1 cellular context compared by ENCODE assay signal in genomic region chr1:91830242-91831131, GRCh38.
TF ChIP-seq lines count a peak whose summit lies in the region.

No MANE protein-coding gene starts in this region.

TF ChIP-seq in HepG2, 621 proteins besides CTCF, POLR2A, EP300 and RAD21 (continued from another document and continues in another):
- TF ChIP-seq ARID5B (CRISPR knock-in tag; IDR thresholded peaks at IDR 0.05), result no peak; the same call in 1 of the 2 replicates
- TF ChIP-seq ZNF121 (CRISPR knock-in tag; IDR thresholded peaks at IDR 0.05), result no peak
- peak; percentile 23; the same call in 1 of the 2 replicates for TF ChIP-seq NCOR1 (IDR thresholded peaks at IDR 0.05; ENCODE audit: borderline replicate concordance, low read length)
- TF ChIP-seq ISX (CRISPR knock-in tag; conservative IDR thresholded peaks at IDR 0.05), result no peak
- TF ChIP-seq, protein P1, sequence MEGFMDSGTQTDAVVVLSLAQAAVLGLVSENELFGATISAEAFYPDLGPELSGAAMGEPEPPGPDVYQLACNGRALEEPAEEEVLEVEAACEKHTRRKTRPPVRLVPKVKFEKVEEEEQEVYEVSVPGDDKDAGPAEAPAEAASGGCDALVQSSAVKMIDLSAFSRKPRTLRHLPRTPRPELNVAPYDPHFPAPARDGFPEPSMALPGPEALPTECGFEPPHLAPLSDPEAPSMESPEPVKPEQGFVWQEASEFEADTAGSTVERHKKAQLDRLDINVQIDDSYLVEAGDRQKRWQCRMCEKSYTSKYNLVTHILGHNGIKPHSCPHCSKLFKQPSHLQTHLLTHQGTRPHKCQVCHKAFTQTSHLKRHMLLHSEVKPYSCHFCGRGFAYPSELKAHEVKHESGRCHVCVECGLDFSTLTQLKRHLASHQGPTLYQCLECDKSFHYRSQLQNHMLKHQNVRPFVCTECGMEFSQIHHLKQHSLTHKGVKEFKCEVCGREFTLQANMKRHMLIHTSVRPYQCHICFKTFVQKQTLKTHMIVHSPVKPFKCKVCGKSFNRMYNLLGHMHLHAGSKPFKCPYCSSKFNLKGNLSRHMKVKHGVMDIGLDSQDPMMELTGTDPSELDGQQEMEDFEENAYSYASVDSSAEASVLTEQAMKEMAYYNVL (CRISPR knock-in tag; IDR thresholded peaks at IDR 0.05; ENCODE audit: borderline replicate concordance), result peak; percentile 38; the same call in 1 of the 2 replicates
- TF ChIP-seq ETV5 (CRISPR knock-in tag; IDR thresholded peaks at IDR 0.05; ENCODE audit: borderline replicate concordance), result peak; percentile 56
- TF ChIP-seq NR1H2 (CRISPR knock-in tag; IDR thresholded peaks at IDR 0.05; ENCODE audit: borderline replicate concordance, low read depth), result no peak
- TF ChIP-seq SMYD3 (CRISPR knock-in tag; IDR thresholded peaks at IDR 0.05), result no peak
- no peak for TF ChIP-seq ZNF251 (CRISPR knock-in tag; IDR thresholded peaks at IDR 0.05)
- no peak for TF ChIP-seq BHLHE40 (IDR thresholded peaks at IDR 0.05; ENCODE audit: low read length)
- no peak for TF ChIP-seq ZNF510 (CRISPR knock-in tag; IDR thresholded peaks at IDR 0.05; ENCODE audit: low read depth)
- TF ChIP-seq HNF1A (IDR thresholded peaks at IDR 0.05; ENCODE audit: low read depth), result no peak
- 0 out of 2 replicates have a peak, but pooled peaks have one; percentile 6 for TF ChIP-seq HNF1A (CRISPR knock-in tag; IDR thresholded peaks at IDR 0.05; ENCODE audit: borderline replicate concordance)
- TF ChIP-seq SOX5 (CRISPR knock-in tag; IDR thresholded peaks at IDR 0.05; ENCODE audit: borderline replicate concordance), result peak; percentile 17; the same call in 1 of the 2 replicates
- TF ChIP-seq IRF2 (CRISPR knock-in tag; IDR thresholded peaks at IDR 0.05), result 0 out of 2 replicates have a peak, but pooled peaks have one; percentile 22
- TF ChIP-seq MED8 (CRISPR knock-in tag; IDR thresholded peaks at IDR 0.05; ENCODE audit: insufficient replicate concordance), result peak; percentile 15
- TF ChIP-seq CREB1 (IDR thresholded peaks at IDR 0.05), result no peak
- no peak for TF ChIP-seq CREB1 (CRISPR knock-in tag; IDR thresholded peaks at IDR 0.05)
- TF ChIP-seq IKZF1 (IDR thresholded peaks at IDR 0.05), result no peak
- TF ChIP-seq MEIS2 (CRISPR knock-in tag; IDR thresholded peaks at IDR 0.05), result 0 out of 2 replicates have a peak, but pooled peaks have one; percentile 28
- TF ChIP-seq, protein P2, sequence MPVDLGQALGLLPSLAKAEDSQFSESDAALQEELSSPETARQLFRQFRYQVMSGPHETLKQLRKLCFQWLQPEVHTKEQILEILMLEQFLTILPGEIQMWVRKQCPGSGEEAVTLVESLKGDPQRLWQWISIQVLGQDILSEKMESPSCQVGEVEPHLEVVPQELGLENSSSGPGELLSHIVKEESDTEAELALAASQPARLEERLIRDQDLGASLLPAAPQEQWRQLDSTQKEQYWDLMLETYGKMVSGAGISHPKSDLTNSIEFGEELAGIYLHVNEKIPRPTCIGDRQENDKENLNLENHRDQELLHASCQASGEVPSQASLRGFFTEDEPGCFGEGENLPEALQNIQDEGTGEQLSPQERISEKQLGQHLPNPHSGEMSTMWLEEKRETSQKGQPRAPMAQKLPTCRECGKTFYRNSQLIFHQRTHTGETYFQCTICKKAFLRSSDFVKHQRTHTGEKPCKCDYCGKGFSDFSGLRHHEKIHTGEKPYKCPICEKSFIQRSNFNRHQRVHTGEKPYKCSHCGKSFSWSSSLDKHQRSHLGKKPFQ (CRISPR knock-in tag; IDR thresholded peaks at IDR 0.05; ENCODE audit: insufficient replicate concordance), result peak; percentile 94
- TF ChIP-seq SYNCRIP (IDR thresholded peaks at IDR 0.05; ENCODE audit: insufficient read depth, low read depth, low read length), result no peak
- peak; percentile 81 for TF ChIP-seq RFX1 (IDR thresholded peaks at IDR 0.05)
- no peak for TF ChIP-seq ZNF878 (CRISPR knock-in tag; IDR thresholded peaks at IDR 0.05)
- no peak for TF ChIP-seq JUN (CRISPR knock-in tag; IDR thresholded peaks at IDR 0.05)
- TF ChIP-seq, protein P3, sequence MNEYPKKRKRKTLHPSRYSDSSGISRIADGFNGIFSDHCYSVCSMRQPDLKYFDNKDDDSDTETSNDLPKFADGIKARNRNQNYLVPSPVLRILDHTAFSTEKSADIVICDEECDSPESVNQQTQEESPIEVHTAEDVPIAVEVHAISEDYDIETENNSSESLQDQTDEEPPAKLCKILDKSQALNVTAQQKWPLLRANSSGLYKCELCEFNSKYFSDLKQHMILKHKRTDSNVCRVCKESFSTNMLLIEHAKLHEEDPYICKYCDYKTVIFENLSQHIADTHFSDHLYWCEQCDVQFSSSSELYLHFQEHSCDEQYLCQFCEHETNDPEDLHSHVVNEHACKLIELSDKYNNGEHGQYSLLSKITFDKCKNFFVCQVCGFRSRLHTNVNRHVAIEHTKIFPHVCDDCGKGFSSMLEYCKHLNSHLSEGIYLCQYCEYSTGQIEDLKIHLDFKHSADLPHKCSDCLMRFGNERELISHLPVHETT (CRISPR knock-in tag; conservative IDR thresholded peaks at IDR 0.05), result no peak
- TF ChIP-seq YY1 (IDR thresholded peaks at IDR 0.05; ENCODE audit: insufficient read depth, insufficient replicate concordance, low read depth, low read length), result no peak
- no peak for TF ChIP-seq FOXA1 (IDR thresholded peaks at IDR 0.05)
- TF ChIP-seq FOXA1 (CRISPR knock-in tag; IDR thresholded peaks at IDR 0.05), result peak; percentile 10; the same call in 1 of the 2 replicates
- no peak for TF ChIP-seq CENPX (CRISPR knock-in tag; IDR thresholded peaks at IDR 0.05)
- TF ChIP-seq, protein P4, sequence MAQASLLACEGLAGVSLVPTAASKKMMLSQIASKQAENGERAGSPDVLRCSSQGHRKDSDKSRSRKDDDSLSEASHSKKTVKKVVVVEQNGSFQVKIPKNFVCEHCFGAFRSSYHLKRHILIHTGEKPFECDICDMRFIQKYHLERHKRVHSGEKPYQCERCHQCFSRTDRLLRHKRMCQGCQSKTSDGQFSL (CRISPR knock-in tag; IDR thresholded peaks at IDR 0.05), result no peak
- TF ChIP-seq ZNF614 (CRISPR knock-in tag; IDR thresholded peaks at IDR 0.05; ENCODE audit: borderline replicate concordance), result no peak
- TF ChIP-seq, protein P5, sequence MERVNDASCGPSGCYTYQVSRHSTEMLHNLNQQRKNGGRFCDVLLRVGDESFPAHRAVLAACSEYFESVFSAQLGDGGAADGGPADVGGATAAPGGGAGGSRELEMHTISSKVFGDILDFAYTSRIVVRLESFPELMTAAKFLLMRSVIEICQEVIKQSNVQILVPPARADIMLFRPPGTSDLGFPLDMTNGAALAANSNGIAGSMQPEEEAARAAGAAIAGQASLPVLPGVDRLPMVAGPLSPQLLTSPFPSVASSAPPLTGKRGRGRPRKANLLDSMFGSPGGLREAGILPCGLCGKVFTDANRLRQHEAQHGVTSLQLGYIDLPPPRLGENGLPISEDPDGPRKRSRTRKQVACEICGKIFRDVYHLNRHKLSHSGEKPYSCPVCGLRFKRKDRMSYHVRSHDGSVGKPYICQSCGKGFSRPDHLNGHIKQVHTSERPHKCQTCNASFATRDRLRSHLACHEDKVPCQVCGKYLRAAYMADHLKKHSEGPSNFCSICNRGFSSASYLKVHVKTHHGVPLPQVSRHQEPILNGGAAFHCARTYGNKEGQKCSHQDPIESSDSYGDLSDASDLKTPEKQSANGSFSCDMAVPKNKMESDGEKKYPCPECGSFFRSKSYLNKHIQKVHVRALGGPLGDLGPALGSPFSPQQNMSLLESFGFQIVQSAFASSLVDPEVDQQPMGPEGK (CRISPR knock-in tag; IDR thresholded peaks at IDR 0.05), result peak; percentile 33; the same call in 1 of the 2 replicates
- no peak for TF ChIP-seq JARID2 (CRISPR knock-in tag; IDR thresholded peaks at IDR 0.05; ENCODE audit: insufficient replicate concordance)
- TF ChIP-seq RCOR2 (CRISPR knock-in tag; IDR thresholded peaks at IDR 0.05), result no peak
- TF ChIP-seq HNRNPH1 (optimal IDR thresholded peaks at IDR 0.05; ENCODE audit: low read depth, low read length), result no peak
- peak; percentile 44; the same call in 1 of the 2 replicates for TF ChIP-seq ZNF788 (CRISPR knock-in tag; IDR thresholded peaks at IDR 0.05; ENCODE audit: borderline replicate concordance)
- peak; percentile 36; the same call in 1 of the 2 replicates for TF ChIP-seq ZNF574 (CRISPR knock-in tag; IDR thresholded peaks at IDR 0.05)
- TF ChIP-seq, protein P6, sequence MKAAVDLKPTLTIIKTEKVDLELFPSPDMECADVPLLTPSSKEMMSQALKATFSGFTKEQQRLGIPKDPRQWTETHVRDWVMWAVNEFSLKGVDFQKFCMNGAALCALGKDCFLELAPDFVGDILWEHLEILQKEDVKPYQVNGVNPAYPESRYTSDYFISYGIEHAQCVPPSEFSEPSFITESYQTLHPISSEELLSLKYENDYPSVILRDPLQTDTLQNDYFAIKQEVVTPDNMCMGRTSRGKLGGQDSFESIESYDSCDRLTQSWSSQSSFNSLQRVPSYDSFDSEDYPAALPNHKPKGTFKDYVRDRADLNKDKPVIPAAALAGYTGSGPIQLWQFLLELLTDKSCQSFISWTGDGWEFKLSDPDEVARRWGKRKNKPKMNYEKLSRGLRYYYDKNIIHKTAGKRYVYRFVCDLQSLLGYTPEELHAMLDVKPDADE (CRISPR knock-in tag; IDR thresholded peaks at IDR 0.05), result 0 out of 2 replicates have a peak, but pooled peaks have one; percentile 50
- no peak for TF ChIP-seq ZNF704 (CRISPR knock-in tag; IDR thresholded peaks at IDR 0.05; ENCODE audit: borderline replicate concordance)
